Comparison of ENCODE assay signal across 1 cellular context in the genomic region with DNA sequence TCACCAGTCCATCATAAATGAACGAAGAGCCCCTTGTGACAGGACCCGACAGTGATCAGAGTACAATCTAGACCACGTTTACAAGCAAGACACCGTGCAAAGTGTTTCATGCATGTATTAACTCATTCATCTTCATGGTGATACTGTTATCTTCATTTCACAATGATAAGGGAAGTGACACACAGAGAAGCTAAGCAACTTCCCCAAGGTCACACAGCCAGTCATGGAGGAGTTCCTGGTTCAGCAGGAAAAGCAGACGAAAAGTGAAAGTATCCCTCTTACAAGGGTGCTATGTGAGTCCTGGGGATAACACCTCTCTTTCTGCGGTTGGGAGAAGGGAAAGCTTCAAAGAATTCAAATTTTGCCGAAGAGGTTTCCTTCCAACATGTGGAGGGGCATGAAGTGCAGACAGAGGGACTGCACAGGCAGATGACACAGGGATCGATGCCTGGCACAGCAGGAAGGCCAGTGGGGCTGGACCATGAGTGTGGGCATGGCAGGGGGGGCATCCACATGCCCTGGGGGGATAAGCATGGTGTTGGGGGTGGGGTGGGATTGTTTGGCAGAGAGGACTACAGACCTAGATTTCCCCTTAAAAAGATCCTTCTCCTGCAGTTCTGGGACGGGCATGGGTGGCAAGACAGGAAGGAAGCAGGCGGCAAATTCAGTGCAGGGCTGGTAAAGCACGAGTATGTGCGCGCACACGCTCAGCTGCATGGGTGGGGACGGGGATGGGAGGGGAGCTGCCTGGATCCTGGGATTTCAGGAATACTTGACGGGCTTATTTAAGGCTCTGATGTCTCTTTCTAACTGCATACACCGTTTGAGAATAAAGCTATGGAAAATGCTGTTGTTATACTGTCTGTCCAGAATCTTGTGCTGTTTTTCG.
A peak's percentile ranks its signal among the peaks of the same experiment; 100 is the strongest.
TF ChIP-seq lines count a peak whose summit lies in the region.

No MANE protein-coding gene starts in this region.

TF ChIP-seq in HepG2, 621 proteins besides CTCF, POLR2A, EP300 and RAD21 (continued from another document):
- no peak for TF ChIP-seq ERF (CRISPR knock-in tag; IDR thresholded peaks at IDR 0.05)
- TF ChIP-seq, protein P1, sequence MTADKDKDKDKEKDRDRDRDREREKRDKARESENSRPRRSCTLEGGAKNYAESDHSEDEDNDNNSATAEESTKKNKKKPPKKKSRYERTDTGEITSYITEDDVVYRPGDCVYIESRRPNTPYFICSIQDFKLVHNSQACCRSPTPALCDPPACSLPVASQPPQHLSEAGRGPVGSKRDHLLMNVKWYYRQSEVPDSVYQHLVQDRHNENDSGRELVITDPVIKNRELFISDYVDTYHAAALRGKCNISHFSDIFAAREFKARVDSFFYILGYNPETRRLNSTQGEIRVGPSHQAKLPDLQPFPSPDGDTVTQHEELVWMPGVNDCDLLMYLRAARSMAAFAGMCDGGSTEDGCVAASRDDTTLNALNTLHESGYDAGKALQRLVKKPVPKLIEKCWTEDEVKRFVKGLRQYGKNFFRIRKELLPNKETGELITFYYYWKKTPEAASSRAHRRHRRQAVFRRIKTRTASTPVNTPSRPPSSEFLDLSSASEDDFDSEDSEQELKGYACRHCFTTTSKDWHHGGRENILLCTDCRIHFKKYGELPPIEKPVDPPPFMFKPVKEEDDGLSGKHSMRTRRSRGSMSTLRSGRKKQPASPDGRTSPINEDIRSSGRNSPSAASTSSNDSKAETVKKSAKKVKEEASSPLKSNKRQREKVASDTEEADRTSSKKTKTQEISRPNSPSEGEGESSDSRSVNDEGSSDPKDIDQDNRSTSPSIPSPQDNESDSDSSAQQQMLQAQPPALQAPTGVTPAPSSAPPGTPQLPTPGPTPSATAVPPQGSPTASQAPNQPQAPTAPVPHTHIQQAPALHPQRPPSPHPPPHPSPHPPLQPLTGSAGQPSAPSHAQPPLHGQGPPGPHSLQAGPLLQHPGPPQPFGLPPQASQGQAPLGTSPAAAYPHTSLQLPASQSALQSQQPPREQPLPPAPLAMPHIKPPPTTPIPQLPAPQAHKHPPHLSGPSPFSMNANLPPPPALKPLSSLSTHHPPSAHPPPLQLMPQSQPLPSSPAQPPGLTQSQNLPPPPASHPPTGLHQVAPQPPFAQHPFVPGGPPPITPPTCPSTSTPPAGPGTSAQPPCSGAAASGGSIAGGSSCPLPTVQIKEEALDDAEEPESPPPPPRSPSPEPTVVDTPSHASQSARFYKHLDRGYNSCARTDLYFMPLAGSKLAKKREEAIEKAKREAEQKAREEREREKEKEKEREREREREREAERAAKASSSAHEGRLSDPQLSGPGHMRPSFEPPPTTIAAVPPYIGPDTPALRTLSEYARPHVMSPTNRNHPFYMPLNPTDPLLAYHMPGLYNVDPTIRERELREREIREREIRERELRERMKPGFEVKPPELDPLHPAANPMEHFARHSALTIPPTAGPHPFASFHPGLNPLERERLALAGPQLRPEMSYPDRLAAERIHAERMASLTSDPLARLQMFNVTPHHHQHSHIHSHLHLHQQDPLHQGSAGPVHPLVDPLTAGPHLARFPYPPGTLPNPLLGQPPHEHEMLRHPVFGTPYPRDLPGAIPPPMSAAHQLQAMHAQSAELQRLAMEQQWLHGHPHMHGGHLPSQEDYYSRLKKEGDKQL (CRISPR knock-in tag; IDR thresholded peaks at IDR 0.05; ENCODE audit: low read depth), result no peak
- no peak for TF ChIP-seq ZFAT (CRISPR knock-in tag; conservative IDR thresholded peaks at IDR 0.05)
- TF ChIP-seq DR1 (CRISPR knock-in tag; IDR thresholded peaks at IDR 0.05), result no peak
- TF ChIP-seq ZNF768 (CRISPR knock-in tag; IDR thresholded peaks at IDR 0.05), result peak; percentile 71; the same call in 1 of the 2 replicates
- TF ChIP-seq TOE1 (CRISPR knock-in tag; IDR thresholded peaks at IDR 0.05), result no peak
TF ChIP-seq in HepG2: peak in this region for 2.
